In genomic region chr6:49958180-49958579, GRCh38 we compare ENCODE assay signal across 2 cellular contexts.
TF ChIP-seq lines count a peak whose summit lies in the region.

No MANE protein-coding gene starts in this region.

TF ChIP-seq in HepG2, 621 proteins besides CTCF, POLR2A, EP300 and RAD21:
- peak; percentile 21; the same call in 1 of the 2 replicates for TF ChIP-seq MAFF (IDR thresholded peaks at IDR 0.05; ENCODE audit: low read depth, low read length)
- TF ChIP-seq MAFK (conservative IDR thresholded peaks at IDR 0.05 in 1 of 2, IDR thresholded peaks at IDR 0.05 in 1 of 2; ENCODE audit: low read length in 2 of 2), result peak; percentile 24 to 60; a peak in 2 of 4 replicates
- no peak for TF ChIP-seq NCOR1 (IDR thresholded peaks at IDR 0.05; ENCODE audit: borderline replicate concordance, low read length)

TF ChIP-seq in K562, 482 proteins besides CTCF, POLR2A, EP300 and RAD21:
- TF ChIP-seq ZNF316 (IDR thresholded peaks at IDR 0.05) (peak; percentile 64), ILF3 (IDR thresholded peaks at IDR 0.05; ENCODE audit: borderline replicate concordance) (no peak), MBD1 (CRISPR knock-in tag; IDR thresholded peaks at IDR 0.05) (no peak), MIER1 (IDR thresholded peaks at IDR 0.05; ENCODE audit: low read depth) (no peak), RBM25 (IDR thresholded peaks at IDR 0.05; ENCODE audit: low read depth, low read length, severe bottlenecking) (no peak), PKNOX1 (IDR thresholded peaks at IDR 0.05) (no peak), TEAD1 (CRISPR knock-in tag; IDR thresholded peaks at IDR 0.05) (no peak), ZBTB2 (IDR thresholded peaks at IDR 0.05) (no peak), C11orf30 (IDR thresholded peaks at IDR 0.05; ENCODE audit: low read depth) (0 out of 2 replicates have a peak, but pooled peaks have one; percentile 7), SRSF3 (IDR thresholded peaks at IDR 0.05; ENCODE audit: insufficient read depth, low read length) (no peak)
